1 cellular context compared by ENCODE assay signal in genomic region chr16:89572478-89573205, GRCh38.
TF ChIP-seq lines count a peak whose summit lies in the region.

No MANE protein-coding gene starts in this region.

TF ChIP-seq in HepG2, 621 proteins besides CTCF, POLR2A, EP300 and RAD21 (continued from another document and continues in another):
- TF ChIP-seq ZBTB40 (IDR thresholded peaks at IDR 0.05) (no peak), ZBTB40 (CRISPR knock-in tag; IDR thresholded peaks at IDR 0.05) (peak; percentile 62), MYC (CRISPR knock-in tag; IDR thresholded peaks at IDR 0.05; ENCODE audit: borderline replicate concordance) (peak; percentile 96), AGO1 (IDR thresholded peaks at IDR 0.05; ENCODE audit: low read depth, low read length, poor library complexity, severe bottlenecking) (peak; percentile 12), ZNF460 (CRISPR knock-in tag; IDR thresholded peaks at IDR 0.05; ENCODE audit: borderline replicate concordance) (peak; percentile 25; the same call in 1 of the 2 replicates), GATAD2A (CRISPR knock-in tag; IDR thresholded peaks at IDR 0.05) (peak; percentile 60), SPEN (CRISPR knock-in tag; IDR thresholded peaks at IDR 0.05; ENCODE audit: low read depth) (peak; percentile 49), U2AF2 (IDR thresholded peaks at IDR 0.05; ENCODE audit: low read depth, low read length) (no peak), REST (IDR thresholded peaks at IDR 0.05; ENCODE audit: borderline replicate concordance in 1 of 2, low read depth in 1 of 2, low read length in 2 of 2) (0 out of 4 replicates have a peak, but pooled peaks of 1 of the 2 experiments have one; percentile 32), PHF8 (CRISPR knock-in tag; IDR thresholded peaks at IDR 0.05) (peak; percentile 62), ZNF619 (CRISPR knock-in tag; IDR thresholded peaks at IDR 0.05) (peak; percentile 75), ZNF605 (CRISPR knock-in tag; IDR thresholded peaks at IDR 0.05) (peak; percentile 93; the same call in 1 of the 2 replicates), ESRRA (CRISPR knock-in tag; IDR thresholded peaks at IDR 0.05; ENCODE audit: low read depth) (peak; percentile 91), NR0B2 (CRISPR knock-in tag; IDR thresholded peaks at IDR 0.05) (no peak), ZBTB44 (CRISPR knock-in tag; IDR thresholded peaks at IDR 0.05) (no peak), RCOR2 (CRISPR knock-in tag; IDR thresholded peaks at IDR 0.05) (peak; percentile 65; the same call in 1 of the 2 replicates), ZNF609 (CRISPR knock-in tag; IDR thresholded peaks at IDR 0.05; ENCODE audit: borderline replicate concordance) (peak; percentile 67; the same call in 1 of the 2 replicates), ZNF709 (CRISPR knock-in tag; IDR thresholded peaks at IDR 0.05) (peak; percentile 68; the same call in 1 of the 2 replicates), ZBTB7A (CRISPR knock-in tag; IDR thresholded peaks at IDR 0.05) (peak; percentile 94), MTA1 (CRISPR knock-in tag; IDR thresholded peaks at IDR 0.05; ENCODE audit: borderline replicate concordance) (peak; percentile 98), JUND (CRISPR knock-in tag; IDR thresholded peaks at IDR 0.05) (0 out of 2 replicates have a peak, but pooled peaks have one; percentile 5), HES4 (CRISPR knock-in tag; IDR thresholded peaks at IDR 0.05; ENCODE audit: borderline replicate concordance) (no peak), ZBTB8A (CRISPR knock-in tag; IDR thresholded peaks at IDR 0.05; ENCODE audit: borderline replicate concordance, low read depth) (no peak), MEIS2 (CRISPR knock-in tag; IDR thresholded peaks at IDR 0.05) (peak; percentile 91), PCBP2 (optimal IDR thresholded peaks at IDR 0.05; ENCODE audit: low read depth, low read length, poor library complexity, severe bottlenecking) (no peak), ZNF263 (CRISPR knock-in tag; IDR thresholded peaks at IDR 0.05) (peak; percentile 99)
